In the genomic region with DNA sequence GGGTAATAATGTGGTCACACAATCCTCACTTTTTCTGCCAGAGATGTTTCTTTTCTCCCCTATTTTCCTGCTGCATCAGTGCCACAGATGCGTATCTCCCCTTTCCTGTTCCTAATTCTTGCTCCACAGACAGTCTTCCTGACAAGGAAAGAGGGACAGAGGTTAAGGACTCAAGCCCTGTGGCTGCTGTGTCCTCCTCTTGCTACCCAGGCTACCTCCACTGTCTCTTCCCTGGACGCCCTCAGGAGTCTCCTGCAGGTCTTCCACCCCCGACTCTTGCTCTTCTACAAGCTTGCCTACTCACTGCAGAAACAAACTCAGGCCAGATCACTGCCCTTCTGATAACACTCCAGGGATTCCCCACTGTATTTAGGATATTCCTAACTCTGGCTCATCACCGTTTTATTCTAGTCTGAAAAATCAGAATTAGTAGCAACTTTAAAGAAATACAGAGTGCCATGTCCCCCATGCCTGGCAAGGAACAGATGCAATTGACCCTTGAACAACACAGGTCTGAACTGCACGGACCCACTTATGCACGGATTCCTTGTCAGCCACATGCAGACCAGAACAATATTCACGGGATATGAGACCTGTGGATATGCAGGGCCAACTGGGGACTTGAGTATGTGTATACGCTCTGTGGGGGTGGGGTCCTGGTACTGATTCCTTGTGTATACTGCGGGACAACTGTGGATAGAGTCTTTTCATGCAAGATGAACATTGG, we compare ENCODE assay signal across 14 cellular contexts.
"Had no signal": no experiment of that assay in that cellular context is flagged by ENCODE, and none has a peak within 500 bp of the region (broad histone marks: within the 10 kb centered on the region; RNA-seq: fewer than 3 reads in every experiment).

No MANE protein-coding gene starts in this region.

- H3K27me3 Mint-ChIP-seq: activated CD4-positive, alpha-beta memory T cell treated with anti-CD3 and anti-CD28 coated beads, Interleukin-2, amount 10 ng/mL, durations not matched to agents 7 days and 5 days; activated CD4-positive, alpha-beta T cell treated with anti-CD3 and anti-CD28 coated beads for 36 hours; activated naive CD8-positive, alpha-beta T cell had no signal

- DNase-seq: activated CD4-positive, alpha-beta memory T cell treated with anti-CD3 and anti-CD28 coated beads, Interleukin-2, amount 10 ng/mL, durations not matched to agents 7 days and 5 days; activated CD4-positive, alpha-beta T cell treated with anti-CD3 and anti-CD28 coated beads for 36 hours; activated gamma-delta T cell; activated T-cell treated with anti-CD3 and anti-CD28 coated beads, Interleukin-2, amount 50 U/mL, for 48 hours; left ventricle myocardium superior; occipital lobe; stimulated activated CD4-positive, alpha-beta T cell treated with anti-CD3 and anti-CD28 coated beads, Interleukin-4, amount 100 ng/mL, for 1 hour; stimulated activated CD8-positive, alpha-beta memory T cell treated with anti-CD3 and anti-CD28 coated beads, Interleukin-4, amount 100 ng/mL, for 48 hours; stimulated activated naive CD8-positive, alpha-beta T cell treated with anti-CD3 and anti-CD28 coated beads, Interleukin-15, Interleukin-2, amounts not matched to agents 100 U/mL and 50 U/mL, for 24 hours; SW 1271; T-helper 9 cell had no signal

- H3K9me3 Mint-ChIP-seq: activated CD4-positive, alpha-beta memory T cell treated with anti-CD3 and anti-CD28 coated beads, Interleukin-2, amount 10 ng/mL, durations not matched to agents 7 days and 5 days had no signal

- H3K27ac ChIP-seq: vagina had no signal

- ATAC-seq: activated CD4-positive, alpha-beta T cell treated with anti-CD3 and anti-CD28 coated beads for 36 hours; left ventricle myocardium superior; stimulated activated naive CD8-positive, alpha-beta T cell treated with anti-CD3 and anti-CD28 coated beads, Interleukin-15, Interleukin-2, amounts not matched to agents 100 U/mL and 50 U/mL, for 24 hours had no signal

- H3K27me3 ChIP-seq: vagina had no signal

- H3K4me1 ChIP-seq: vagina had no signal

- H3K4me3 ChIP-seq: vagina had no signal

- H3K4me1 Mint-ChIP-seq: activated CD4-positive, alpha-beta memory T cell treated with anti-CD3 and anti-CD28 coated beads, Interleukin-2, amount 10 ng/mL, durations not matched to agents 7 days and 5 days; activated CD4-positive, alpha-beta T cell treated with anti-CD3 and anti-CD28 coated beads for 36 hours; mesothelial cell of epicardium had no signal

- H3K9me3 ChIP-seq: vagina had no signal

- H3K27ac Mint-ChIP-seq: activated CD4-positive, alpha-beta memory T cell treated with anti-CD3 and anti-CD28 coated beads, Interleukin-2, amount 10 ng/mL, durations not matched to agents 7 days and 5 days; activated CD4-positive, alpha-beta T cell treated with anti-CD3 and anti-CD28 coated beads for 36 hours; activated naive CD8-positive, alpha-beta T cell; mesothelial cell of epicardium had no signal

- H3K4me3 Mint-ChIP-seq: activated CD4-positive, alpha-beta memory T cell treated with anti-CD3 and anti-CD28 coated beads, Interleukin-2, amount 10 ng/mL, durations not matched to agents 7 days and 5 days; activated CD4-positive, alpha-beta T cell treated with anti-CD3 and anti-CD28 coated beads for 36 hours; activated naive CD8-positive, alpha-beta T cell; mesothelial cell of epicardium had no signal
